Comparison of ENCODE assay signal across 2 cellular contexts in the genomic region with DNA sequence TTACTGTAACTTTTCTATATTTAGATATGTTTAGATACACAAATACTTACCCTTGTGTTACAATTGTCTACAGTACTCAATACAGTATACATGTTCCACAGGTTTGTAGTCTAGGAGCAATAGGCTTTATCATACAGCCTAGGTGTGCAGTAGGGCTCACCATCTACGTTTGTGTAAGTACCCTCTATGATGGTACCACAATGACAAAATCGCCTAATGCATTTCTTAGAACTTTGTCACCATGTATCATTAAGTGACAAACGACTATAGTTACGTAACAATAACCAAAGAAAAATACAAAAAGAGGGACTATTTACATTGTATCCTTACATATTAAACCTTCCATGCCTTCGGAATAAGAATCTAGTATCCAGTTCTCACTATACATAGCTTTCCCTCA.
TF ChIP-seq lines count a peak whose summit lies in the region.

No MANE protein-coding gene starts in this region.

TF ChIP-seq in A549, 52 proteins besides CTCF, POLR2A, EP300 and RAD21:
- TF ChIP-seq POLR2AphosphoS2 (conservative IDR thresholded peaks at IDR 0.05; ENCODE audit: low read length): no peak
- no peak for TF ChIP-seq FOXS1 (CRISPR knock-in tag; IDR thresholded peaks at IDR 0.05)
- no peak for TF ChIP-seq GATA3 (IDR thresholded peaks at IDR 0.05; ENCODE audit: borderline replicate concordance)
- TF ChIP-seq TP53 (CRISPR knock-in tag; IDR thresholded peaks at IDR 0.05): no peak
- TF ChIP-seq MAFK (IDR thresholded peaks at IDR 0.05; ENCODE audit: partially characterized antibody): no peak
- TF ChIP-seq, protein P1, sequence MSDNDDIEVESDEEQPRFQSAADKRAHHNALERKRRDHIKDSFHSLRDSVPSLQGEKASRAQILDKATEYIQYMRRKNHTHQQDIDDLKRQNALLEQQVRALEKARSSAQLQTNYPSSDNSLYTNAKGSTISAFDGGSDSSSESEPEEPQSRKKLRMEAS (IDR thresholded peaks at IDR 0.05): no peak
- no peak for TF ChIP-seq RNF2 (IDR thresholded peaks at IDR 0.05; ENCODE audit: borderline replicate concordance, low read depth)
- no peak for TF ChIP-seq ZC3H11A (IDR thresholded peaks at IDR 0.05)
- no peak for TF ChIP-seq KDM5A (IDR thresholded peaks at IDR 0.05)
- TF ChIP-seq ZSCAN20 (CRISPR knock-in tag; IDR thresholded peaks at IDR 0.05): no peak
- TF ChIP-seq, protein P2, sequence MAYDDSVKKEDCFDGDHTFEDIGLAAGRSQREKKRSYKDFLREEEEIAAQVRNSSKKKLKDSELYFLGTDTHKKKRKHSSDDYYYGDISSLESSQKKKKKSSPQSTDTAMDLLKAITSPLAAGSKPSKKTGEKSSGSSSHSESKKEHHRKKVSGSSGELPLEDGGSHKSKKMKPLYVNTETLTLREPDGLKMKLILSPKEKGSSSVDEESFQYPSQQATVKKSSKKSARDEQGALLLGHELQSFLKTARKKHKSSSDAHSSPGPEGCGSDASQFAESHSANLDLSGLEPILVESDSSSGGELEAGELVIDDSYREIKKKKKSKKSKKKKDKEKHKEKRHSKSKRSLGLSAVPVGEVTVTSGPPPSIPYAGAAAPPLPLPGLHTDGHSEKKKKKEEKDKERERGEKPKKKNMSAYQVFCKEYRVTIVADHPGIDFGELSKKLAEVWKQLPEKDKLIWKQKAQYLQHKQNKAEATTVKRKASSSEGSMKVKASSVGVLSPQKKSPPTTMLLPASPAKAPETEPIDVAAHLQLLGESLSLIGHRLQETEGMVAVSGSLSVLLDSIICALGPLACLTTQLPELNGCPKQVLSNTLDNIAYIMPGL (CRISPR knock-in tag; IDR thresholded peaks at IDR 0.05; ENCODE audit: borderline replicate concordance): no peak
- TF ChIP-seq, protein P3, sequence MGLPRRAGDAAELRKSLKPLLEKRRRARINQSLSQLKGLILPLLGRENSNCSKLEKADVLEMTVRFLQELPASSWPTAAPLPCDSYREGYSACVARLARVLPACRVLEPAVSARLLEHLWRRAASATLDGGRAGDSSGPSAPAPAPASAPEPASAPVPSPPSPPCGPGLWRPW (IDR thresholded peaks at IDR 0.05): no peak
- no peak for TF ChIP-seq PHF8 (IDR thresholded peaks at IDR 0.05; ENCODE audit: borderline replicate concordance, low read depth)
- TF ChIP-seq CHD4 (IDR thresholded peaks at IDR 0.05; ENCODE audit: borderline replicate concordance): no peak

TF ChIP-seq in HepG2, 621 proteins besides CTCF, POLR2A, EP300 and RAD21:
- TF ChIP-seq CEBPB (IDR thresholded peaks at IDR 0.05; ENCODE audit: borderline replicate concordance, low read depth, low read length) (peak; percentile 66; the same call in 1 of the 2 replicates), TARDBP (CRISPR knock-in tag; IDR thresholded peaks at IDR 0.05) (no peak), CEBPG (CRISPR knock-in tag; IDR thresholded peaks at IDR 0.05) (peak; percentile 15; the same call in 1 of the 2 replicates), ZBTB1 (CRISPR knock-in tag; IDR thresholded peaks at IDR 0.05; ENCODE audit: borderline replicate concordance) (no peak)
